ENCODE assay signal across 8 cellular contexts in genomic region chr12:95218164-95218851, GRCh38. TPM values are rescaled to one million over a fixed set of nuclear protein-coding genes. Genes with fewer than 3 reads are reported as not detected.
DNase-seq lines count a peak whose midpoint lies in the region; ATAC-seq and TF ChIP-seq lines count a peak whose summit lies in the region.

No MANE protein-coding gene starts in this region.

- no peaks in the 10 kb centered on the region for H3K27me3 ChIP-seq in foreskin keratinocyte

- ATAC-seq in HG02852 (IDR thresholded peaks at IDR 0.05; ENCODE audit: unreplicated experiment): peak; percentile 5
- no peak for ATAC-seq in foreskin keratinocyte
- ATAC-seq in esophagus mucosa: no peak

- peak overlapping the region; percentile 87 for H3K4me3 Mint-ChIP-seq in activated T-cell treated with anti-CD3 and anti-CD28 coated beads, Interleukin-2, amount 50 U/mL, for 24 hours

- H3K9me3 Mint-ChIP-seq in activated T-cell treated with anti-CD3 and anti-CD28 coated beads, Interleukin-2, amount 50 U/mL, for 24 hours: no peaks in the 10 kb centered on the region

- H3K36me3 Mint-ChIP-seq in activated T-cell treated with anti-CD3 and anti-CD28 coated beads, Interleukin-2, amount 50 U/mL, for 24 hours (ENCODE audit: low read depth): peaks cover 37% of the 10 kb centered on the region

- peak overlapping the region; percentile 92 for H3K27ac ChIP-seq in foreskin keratinocyte

- H3K4me1 ChIP-seq in foreskin keratinocyte: peaks cover 23% of the 10 kb centered on the region

- no peak for TF ChIP-seq CTCF in foreskin keratinocyte (conservative IDR thresholded peaks at IDR 0.05)

- DNase-seq in NCI-H2196 (lab: John Stamatoyannopoulos, UW; ENCODE audit: unreplicated experiment) (peak; percentile 51), NCI-H2196 treated with DMSO at 0.1 percent for 48 hours (lab: John Stamatoyannopoulos, UW; ENCODE audit: unreplicated experiment) (no peak), NCI-H2171 treated with DMSO at 0.1 percent for 48 hours (lab: John Stamatoyannopoulos, UW) (peak; percentile 85), foreskin keratinocyte (peak; percentile 73 to 83), pons (ENCODE audit: low spot score) (peak; percentile 52)
- no peak for DNase-seq in activated T-cell treated with anti-CD3 and anti-CD28 coated beads, Interleukin-2, amount 50 U/mL, for 24 hours

- H3K4me1 Mint-ChIP-seq in activated T-cell treated with anti-CD3 and anti-CD28 coated beads, Interleukin-2, amount 50 U/mL, for 24 hours (ENCODE audit: low read depth): peaks cover 40% of the 10 kb centered on the region

- H3K27me3 Mint-ChIP-seq in activated T-cell treated with anti-CD3 and anti-CD28 coated beads, Interleukin-2, amount 50 U/mL, for 24 hours: peaks cover 6% of the 10 kb centered on the region

- peak overlapping the region; percentile 95 for H3K27ac Mint-ChIP-seq in activated T-cell treated with anti-CD3 and anti-CD28 coated beads, Interleukin-2, amount 50 U/mL, for 24 hours

RNA-seq across cellular contexts. Expression of gene VEZT, which starts 0.7 kb away (rescaled TPM):
- total RNA-seq in foreskin keratinocyte (88.2 and 106 TPM in 2 replicates), esophagus mucosa (49.9 TPM)
- 37.5 and 40.4 TPM in 2 replicates for polyA plus RNA-seq in foreskin keratinocyte

RNA-seq across cellular contexts. Expression of gene FGD6, which starts 1.0 kb away (rescaled TPM):
- total RNA-seq in foreskin keratinocyte (55.8 and 65.5 TPM in 2 replicates), esophagus mucosa (10.8 TPM)
- polyA plus RNA-seq in foreskin keratinocyte: 8.6 and 9.3 TPM in 2 replicates

Comparison
In these comparisons a context has a peak if more than half of its experiments do, and no peak if none do; other contexts are left out.
1. DNase-seq: peak in NCI-H2196 (single experiment), NCI-H2171 treated with DMSO at 0.1 percent for 48 hours (single experiment), foreskin keratinocyte (2 of 2) and pons (single experiment); none in NCI-H2196 treated with DMSO at 0.1 percent for 48 hours (single experiment) and activated T-cell treated with anti-CD3 and anti-CD28 coated beads, Interleukin-2, amount 50 U/mL, for 24 hours (single experiment).